ENCODE assay signal across 13 cellular contexts in genomic region chr3:67863869-67864268, GRCh38.
DNase-seq lines count a peak whose midpoint lies in the region; FAIRE-seq and TF ChIP-seq lines count a peak whose summit lies in the region.
"Had no signal": no experiment of that assay in that cellular context is flagged by ENCODE, and none has a peak within 500 bp of the region (broad histone marks: within the 10 kb centered on the region; RNA-seq: fewer than 3 reads in every experiment).

No MANE protein-coding gene starts in this region.

- H3K27me3 ChIP-seq in endothelial cell of umbilical vein (ENCODE audit: control insufficient read depth in 2 of 2, insufficient read depth in 2 of 2, low read length in 2 of 2) = no peaks in the 10 kb centered on the region
- H3K27me3 ChIP-seq: ascending aorta, left lung had no signal

- TF ChIP-seq CTCF in endothelial cell of umbilical vein (IDR thresholded peaks at IDR 0.05; ENCODE audit: extremely low read depth in 1 of 2, insufficient read depth in 1 of 2, low read depth in 1 of 2, low read length in 2 of 2) = peak; percentile 11 to 25
- TF ChIP-seq CTCF in osteocyte (IDR thresholded peaks at IDR 0.05) = peak; percentile 52

- no peak overlapping the region for H3K27ac Mint-ChIP-seq in osteocyte (ENCODE audit: unreplicated experiment)

- dilution Hi-C loops in endothelial cell of umbilical vein (cut with MboI; ENCODE audit: extremely low pct_ligation_motif_present, low sequenced_read_pairs) = no loop called here

- DNase-seq in NCI-H1417 (lab: John Stamatoyannopoulos, UW) (peak in 2 of 3 experiments; percentile 4 to 16), NCI-H1417 treated with DMSO at 0.1 percent for 48 hours (lab: John Stamatoyannopoulos, UW) (no peak), NCI-H69 (lab: John Stamatoyannopoulos, UW) (peak; percentile 36), endothelial cell of umbilical vein (ENCODE audit: low read depth, low spot score) (peak; percentile 9), osteocyte (ENCODE audit: extremely low spot score, unreplicated experiment) (no peak), GM12892 (ENCODE audit: insufficient read length) (no peak), head of caudate nucleus (no peak), hypothalamus (lab: John Stamatoyannopoulos, UW) (no peak)
- DNase-seq: activated CD4-positive, alpha-beta T cell treated with anti-CD3 and anti-CD28 coated beads for 4 hours; left lung; NCI-H187 treated with DMSO at 0.1 percent for 48 hours; stimulated activated CD4-positive, alpha-beta T cell treated with anti-CD3 and anti-CD28 coated beads, Interleukin-2, amount 100 ng/mL, for 24 hours had no signal

- no peak overlapping the region for H3K4me3 ChIP-seq in endothelial cell of umbilical vein (replicated peaks in 1 of 3; ENCODE audit: insufficient read depth in 1 of 3, low read depth in 1 of 3, low read length in 3 of 3)
- H3K4me3 ChIP-seq: ascending aorta, left lung had no signal

- no peak overlapping the region for H3K27ac ChIP-seq in endothelial cell of umbilical vein (ENCODE audit: insufficient read depth, low read depth, low read length)
- H3K27ac ChIP-seq: ascending aorta, left lung had no signal

- no peaks in the 10 kb centered on the region for H3K27me3 Mint-ChIP-seq in osteocyte (ENCODE audit: unreplicated experiment)

- H3K36me3 ChIP-seq in endothelial cell of umbilical vein (ENCODE audit: control insufficient read depth in 2 of 2, extremely low read depth in 1 of 2, insufficient read depth in 2 of 2, low read length in 2 of 2) = no peaks in the 10 kb centered on the region
- H3K36me3 ChIP-seq: ascending aorta, left lung had no signal

- H3K4me2 ChIP-seq in endothelial cell of umbilical vein (ENCODE audit: insufficient read depth, low read length) = no peak overlapping the region

- POLR2A ChIA-PET in endothelial cell of umbilical vein (lab: Charles Lee) = no interaction called here

- no peaks in the 10 kb centered on the region for H3K9me3 Mint-ChIP-seq in osteocyte (ENCODE audit: unreplicated experiment)

- no peaks in the 10 kb centered on the region for H4K20me1 ChIP-seq in endothelial cell of umbilical vein (replicated peaks; ENCODE audit: control insufficient read depth, extremely low read depth, insufficient read depth, low read length)

- no peak overlapping the region for H3K4me3 Mint-ChIP-seq in osteocyte (ENCODE audit: unreplicated experiment)

- CTCF ChIA-PET in endothelial cell of umbilical vein (lab: Charles Lee) = interaction anchor here (1.6 kb wide), 1 partner anchor 750 kb away, joined by 10 read pairs; no protein-coding TSS in a partner anchor

- BruUV-seq in endothelial cell of umbilical vein (replicated peaks; lab: Mats Ljungman, UMichigan) = no TSS peak

- no peaks in the 10 kb centered on the region for H3K79me2 ChIP-seq in endothelial cell of umbilical vein (ENCODE audit: control insufficient read depth, insufficient read depth, low read length)

- H3K4me1 Mint-ChIP-seq in osteocyte (ENCODE audit: unreplicated experiment) = no peaks in the 10 kb centered on the region

- H3K36me3 Mint-ChIP-seq in osteocyte (ENCODE audit: unreplicated experiment) = no peaks in the 10 kb centered on the region

- FAIRE-seq in endothelial cell of umbilical vein (lab: Jason Lieb, UNC) = no peak
- no peak for FAIRE-seq in GM12892 (lab: Jason Lieb, UNC)

- no peaks in the 10 kb centered on the region for H3K4me1 ChIP-seq in endothelial cell of umbilical vein (ENCODE audit: control insufficient read depth, extremely low read depth, insufficient read depth, low read length)
- H3K4me1 ChIP-seq: ascending aorta, left lung had no signal

- H2AFZ ChIP-seq in endothelial cell of umbilical vein (ENCODE audit: low read depth, low read length) = no peak overlapping the region

- no peak for TF ChIP-seq POLR2A in endothelial cell of umbilical vein (IDR thresholded peaks at IDR 0.05; ENCODE audit: low read depth, low read length)
- TF ChIP-seq POLR2A in GM12892 (IDR thresholded peaks at IDR 0.05; ENCODE audit: low read depth, low read length) = no peak

- no peaks in the 10 kb centered on the region for H3K9me3 ChIP-seq in endothelial cell of umbilical vein (replicated peaks; ENCODE audit: control insufficient read depth, insufficient read depth, low read length)
- H3K9me3 ChIP-seq: ascending aorta, left lung had no signal

- intact Hi-C loops in endothelial cell of umbilical vein (cut with micrococcal nuclease) (loop anchor here (2.0 kb wide), 1 partner anchor 483 kb away; no protein-coding TSS in a partner anchor), head of caudate nucleus (cut with DNase I) (no loop called here)

- H3K9me1 ChIP-seq in endothelial cell of umbilical vein (replicated peaks; ENCODE audit: control insufficient read depth, extremely low read depth, insufficient read depth, low read length) = no peaks in the 10 kb centered on the region

- H3K9ac ChIP-seq in endothelial cell of umbilical vein (replicated peaks; ENCODE audit: extremely low read depth, insufficient read depth, low read length) = no peak overlapping the region

TF ChIP-seq in endothelial cell of umbilical vein, 7 proteins besides CTCF, POLR2A, EP300 and RAD21:
- TF ChIP-seq MYC (IDR thresholded peaks at IDR 0.05; ENCODE audit: low read depth, low read length) (no peak), GATA2 (IDR thresholded peaks at IDR 0.05; ENCODE audit: insufficient read depth, insufficient read length, low read depth, low read length) (no peak), POLR2AphosphoS5 (IDR thresholded peaks at IDR 0.05; ENCODE audit: insufficient read depth, low read depth, low read length) (no peak), JUN (IDR thresholded peaks at IDR 0.05; ENCODE audit: borderline replicate concordance, insufficient read depth, insufficient read length, low read depth) (no peak), EZH2 (IDR thresholded peaks at IDR 0.05; ENCODE audit: borderline replicate concordance, low read depth, low read length, severe bottlenecking) (no peak), MAX (IDR thresholded peaks at IDR 0.05; ENCODE audit: insufficient read depth, insufficient read length) (no peak), FOS (IDR thresholded peaks at IDR 0.05; ENCODE audit: borderline replicate concordance, insufficient read depth, low read length) (no peak)

Comparison
In these comparisons a context has a peak if more than half of its experiments do, and no peak if none do; other contexts are left out.
1. DNase-seq: peak in NCI-H1417 (2 of 3), NCI-H69 (single experiment) and endothelial cell of umbilical vein (single experiment); none in NCI-H1417 treated with DMSO at 0.1 percent for 48 hours (single experiment), osteocyte (single experiment), GM12892 (single experiment), head of caudate nucleus (0 of 42) and hypothalamus (0 of 51).